Comparison of ENCODE assay signal across 9 cellular contexts in genomic region chr1:101237229-101237837, GRCh38. TPM values are rescaled to one million over a fixed set of nuclear protein-coding genes. Genes with fewer than 3 reads are reported as not detected.
DNase-seq lines count a peak whose midpoint lies in the region; ATAC-seq, FAIRE-seq and TF ChIP-seq lines count a peak whose summit lies in the region.
"Had no signal": no experiment of that assay in that cellular context is flagged by ENCODE, and none has a peak within 500 bp of the region (broad histone marks: within the 10 kb centered on the region; RNA-seq: fewer than 3 reads in every experiment).

No MANE protein-coding gene starts in this region.

- BruUV-seq in GM12878 (replicated peaks; lab: Mats Ljungman, UMichigan) = TSS peak; percentile 55

- no peak for FAIRE-seq in GM12878 (lab: Jason Lieb, UNC)
- no peak for FAIRE-seq in kidney (lab: Jason Lieb, UNC)
- FAIRE-seq: colon had no signal

- no peak for TF ChIP-seq EP300 in GM12878 (IDR thresholded peaks at IDR 0.05; ENCODE audit: borderline replicate concordance in 1 of 2, control insufficient read depth in 1 of 2, low read depth in 2 of 2, low read length in 2 of 2)
- no peak for TF ChIP-seq EP300 in stomach (IDR thresholded peaks at IDR 0.05)

- H3K79me2 ChIP-seq in GM12878 (ENCODE audit: control insufficient read depth, insufficient read depth, low read length) = peaks cover 55% of the 10 kb centered on the region

- peaks cover 29% of the 10 kb centered on the region for H3K4me1 ChIP-seq in GM12878 (ENCODE audit: control insufficient read depth, insufficient read depth, low read length)
- H3K4me1 ChIP-seq in kidney (ENCODE audit: control insufficient read depth in 1 of 2, insufficient read depth in 1 of 2, low read depth in 1 of 2, low read length in 2 of 2) = peaks cover 0 to 13% of the 10 kb centered on the region in 2 donors
- peaks cover 14 to 37% (median 34%) of the 10 kb centered on the region in 4 donors for H3K4me1 ChIP-seq in stomach

- SMC1A ChIA-PET in GM12878 (lab: Charles Lee; ENCODE audit: uncharacterized antibody, unreplicated experiment) = interaction anchor here (1.1 to 4.7 kb wide), 4 partner anchors 58 to 318 kb away, joined by 3 to 49 read pairs (median 8); no protein-coding TSS in a partner anchor

- H3K36me3 ChIP-seq in GM12878 (ENCODE audit: control insufficient read depth in 2 of 2, insufficient read depth in 2 of 2, low read length in 1 of 2) = peaks cover 6 to 18% of the 10 kb centered on the region in 2 experiments
- no peaks in the 10 kb centered on the region for H3K36me3 ChIP-seq in kidney (ENCODE audit: control insufficient read depth in 1 of 2, insufficient read depth in 2 of 2, low read length in 2 of 2)
- H3K36me3 ChIP-seq in stomach = no peaks in the 10 kb centered on the region

- peak overlapping the region; percentile 95 for H3K4me3 ChIP-seq in GM12878
- peak overlapping the region; percentile 70 to 81 for H3K4me3 ChIP-seq in kidney (ENCODE audit: low read length in 2 of 2)
- H3K4me3 ChIP-seq in stomach = peak overlapping the region; percentile 54 to 67 (median 60)

- no peaks in the 10 kb centered on the region for H3K27me3 ChIP-seq in GM12878 (replicated peaks in 1 of 2; ENCODE audit: control insufficient read depth in 2 of 2, insufficient read depth in 2 of 2, low read length in 1 of 2)
- peaks cover 0 to 34% (median 16%) of the 10 kb centered on the region in 3 donors for H3K27me3 ChIP-seq in stomach

- H3K9ac ChIP-seq in GM12878 (ENCODE audit: control insufficient read depth, insufficient read depth, low read length) = peak overlapping the region; percentile 63
- H3K9ac ChIP-seq in kidney (ENCODE audit: low read length in 2 of 2) = peak overlapping the region; percentile 59 to 84

- under 1% methylated on average over 12 of the region's 12 CpGs for WGBS in GM12878 (ENCODE audit: insufficient coverage, insufficient replicate concordance, low lambda C conversion rate, missing lambda C conversion rate)
- WGBS in stomach, 5 donors = 2 to 7% (median 3%) methylated on average over 12 of the region's 12 CpGs

- TF ChIP-seq CTCF in GM12878 (IDR thresholded peaks at IDR 0.05 in 2 of 3, conservative IDR thresholded peaks at IDR 0.05 in 1 of 3; ENCODE audit: control insufficient read depth in 2 of 3, extremely low read depth in 1 of 3, insufficient read depth in 1 of 3, low read depth in 3 of 3, low read length in 3 of 3) (peak in 1 of 3 experiments; percentile 9; a peak in 2 of 6 replicates), kidney (IDR thresholded peaks at IDR 0.05; ENCODE audit: borderline replicate concordance, extremely low read depth, insufficient read depth) (no peak), stomach (IDR thresholded peaks at IDR 0.05) (no peak)

- in situ Hi-C loops in GM12878 (cut with MboI) = no loop called here

- DNase-seq in NCI-H2171 treated with DMSO at 0.1 percent for 48 hours (lab: John Stamatoyannopoulos, UW) (peak; percentile 4), NCI-H2171 (lab: John Stamatoyannopoulos, UW) (no peak), NCI-H748 treated with DMSO at 0.1 percent for 48 hours (lab: John Stamatoyannopoulos, UW) (peak; percentile 43), GM12878 (ENCODE audit: low read depth, low spot score) (peak; percentile 45), kidney (no peak), stomach (no peak), NK-92 (lab: John Stamatoyannopoulos, UW; ENCODE audit: unreplicated experiment) (no peak)

- H3K9me3 ChIP-seq in GM12878 (replicated peaks; ENCODE audit: control insufficient read depth, insufficient read depth, low read length) = no peaks in the 10 kb centered on the region
- no peaks in the 10 kb centered on the region for H3K9me3 ChIP-seq in kidney (ENCODE audit: control insufficient read depth in 1 of 2, low read length in 2 of 2)
- no peaks in the 10 kb centered on the region for H3K9me3 ChIP-seq in stomach

- RAD21 ChIA-PET in GM12878 (lab: Charles Lee; ENCODE audit: unreplicated experiment) = interaction anchor here (1.8 to 5.1 kb wide), 5 partner anchors 10 to 308 kb away, joined by 5 to 46 read pairs (median 11); no protein-coding TSS in a partner anchor

- TF ChIP-seq RAD21 in GM12878 (IDR thresholded peaks at IDR 0.05; ENCODE audit: insufficient read depth, low read depth, low read length) = no peak

- ATAC-seq in GM12878 (peak; percentile 17), HG02571 (IDR thresholded peaks at IDR 0.05; ENCODE audit: unreplicated experiment) (no peak)

- CTCF ChIA-PET in GM12878 (lab: Yijun Ruan, JAX) = interaction anchor here (1.7 to 5.7 kb wide), 10 partner anchors 8 to 225 kb away, joined by 6 to 86 read pairs (median 18); no protein-coding TSS in a partner anchor

- peaks cover 5% of the 10 kb centered on the region; the same call in 1 of the 2 replicates for H4K20me1 ChIP-seq in GM12878 (ENCODE audit: control insufficient read depth, insufficient read depth)

- H2AFZ ChIP-seq in GM12878 (ENCODE audit: control insufficient read depth, low read depth, low read length) = no peak overlapping the region

- POLR2A ChIA-PET in GM12878 (lab: Charles Lee) = no interaction called here

- H3K4me2 ChIP-seq in GM12878 (ENCODE audit: control insufficient read depth, insufficient read depth) = peak overlapping the region; percentile 47

- H3K27ac ChIP-seq in GM12878 (ENCODE audit: control insufficient read depth, insufficient read depth) = peak overlapping the region; percentile 72
- H3K27ac ChIP-seq in kidney (ENCODE audit: low read depth in 2 of 2, low read length in 2 of 2) = peak overlapping the region; percentile 73 to 78
- H3K27ac ChIP-seq in stomach = peak overlapping the region; percentile 36 to 84 (median 77)

- intact Hi-C loops in GM12878 (cut with micrococcal nuclease; ENCODE audit: unreplicated experiment) (loop anchor here (5.0 kb wide), 5 partner anchors 120 to 300 kb away; partner anchors contain the start of gene DPH5), kidney (cut with DNase I) (no loop called here), stomach (cut with DNase I; ENCODE audit: low total_unique reads) (loop anchor here (10.0 kb wide), 1 partner anchor 323 kb away; no protein-coding TSS in a partner anchor)

- TF ChIP-seq POLR2A in GM12878 (IDR thresholded peaks at IDR 0.05; ENCODE audit: low read depth, low read length) (no peak), stomach (IDR thresholded peaks at IDR 0.05) (no peak)

TF ChIP-seq in GM12878, 131 proteins besides CTCF, POLR2A, EP300 and RAD21:
- TF ChIP-seq JUNB (IDR thresholded peaks at IDR 0.05) (0 out of 2 replicates have a peak, but pooled peaks have one; percentile 5), RUNX3 (IDR thresholded peaks at IDR 0.05; ENCODE audit: low read length) (peak; percentile 15; the same call in 1 of the 2 replicates), EGR1 (IDR thresholded peaks at IDR 0.05; ENCODE audit: borderline replicate concordance in 1 of 2, low read depth in 2 of 2, low read length in 2 of 2) (peak in 1 of 2 experiments; percentile 44; a peak in 1 of 3 replicates), POLR2AphosphoS5 (IDR thresholded peaks at IDR 0.05; ENCODE audit: low read length) (0 out of 2 replicates have a peak, but pooled peaks have one; percentile 41), RELA (IDR thresholded peaks at IDR 0.05; ENCODE audit: borderline replicate concordance, partially characterized antibody) (no peak)
TF ChIP-seq in GM12878: peak in this region for 4.

RNA-seq across cellular contexts. Expression of gene S1PR1, which starts 0.5 kb away (rescaled TPM):
- 11.5 and 12.4 TPM in 2 replicates for total RNA-seq in GM12878 (2013; cell fraction: nucleolus; rRNA removed)
- total RNA-seq in GM12878 (2014; rRNA removed) (38.2 and 39.3 TPM in 2 replicates), GM12878 (2014; rRNA removed; fragmentation: Illumina TruSeq; extraction: Trizol) (29.8 TPM in 2 replicates), GM12878 (2021) (37.6 and 40.8 TPM in 2 replicates), kidney (51.6 TPM), stomach (10 to 100 TPM in 3 of 5 donors, 1 to 10 TPM in 2; 5.8 to 54.0 (median 14.3) TPM)
- 8.8 TPM for polyA plus RNA-seq in GM12878 (2011; ENCODE audit: low read depth)
- polyA plus RNA-seq in GM12878 (2011; rRNA removed) (3.2 and 3.8 TPM in 2 replicates), GM12878 (2014; fragmentation: Illumina TruSeq; extraction: Trizol) (23.2 and 31.6 TPM in 2 replicates), GM12878 (2014; fragmentation: Nextera tagmentation; extraction: Ambion mirVana) (10 to 100 TPM; 11.9 to 13.3 TPM), GM12878 (2014; rRNA removed) (29.2 and 31.8 TPM in 2 replicates), GM12878 (2016; fragmentation: Nextera tagmentation; extraction: Ambion mirVana) (10 to 100 TPM; 52.2 to 59.4 TPM), kidney (ENCODE audit: insufficient read depth, low read depth, low replicate concordance) (14.2 TPM), stomach (10 to 100 TPM in 1 of 3 donors, 1 to 10 TPM in 2; 3.7 to 11.6 (median 8.4) TPM)
- 3.9 and 6.3 TPM in 2 replicates for polyA plus RNA-seq in GM12878 (2011; cell fraction: cytosol; rRNA removed)
- 7.0 and 7.1 TPM in 2 replicates for polyA plus RNA-seq in GM12878 (2011; cell fraction: nucleus; rRNA removed)
- 14.1 and 23.7 TPM in 2 replicates for polyA plus RNA-seq in GM12878 (2012)
- polyA minus RNA-seq in GM12878 (2011; rRNA and poly(A)+ RNA removed) = 8.2 and 8.8 TPM in 2 replicates
- 2.0 and 2.5 TPM in 2 replicates for polyA minus RNA-seq in GM12878 (2011; cell fraction: cytosol; rRNA and poly(A)+ RNA removed)
- 8.2 and 11.6 TPM in 2 replicates for polyA minus RNA-seq in GM12878 (2011; cell fraction: nucleus; rRNA and poly(A)+ RNA removed)

Comparison
In these comparisons a context has a peak if more than half of its experiments do, and no peak if none do; other contexts are left out.
1. DNase-seq: peak in NCI-H2171 treated with DMSO at 0.1 percent for 48 hours (single experiment), NCI-H748 treated with DMSO at 0.1 percent for 48 hours (single experiment) and GM12878 (single experiment); none in NCI-H2171 (single experiment), kidney (single experiment), stomach (single experiment) and NK-92 (single experiment).
2. Peak in every context shown above with its lines, with median percentiles within 50 percentile points of each other: H3K27ac ChIP-seq and H3K4me3 ChIP-seq.